Comparison of ENCODE assay signal across 8 cellular contexts in genomic region chr5:7927466-7928375, GRCh38. TPM values are rescaled to one million over a fixed set of nuclear protein-coding genes. Genes with fewer than 3 reads are reported as not detected.
DNase-seq lines count a peak whose midpoint lies in the region; ATAC-seq lines count a peak whose summit lies in the region.

No MANE protein-coding gene starts in this region.

- intact Hi-C loops in activated T-helper 1 cell treated with anti-CD3 and anti-CD28 coated beads, Interleukin-12 subunit alpha, Interleukin-12 subunit beta, Interleukin-2, Interleukin-4 antibody, amounts not matched to agents 30 ng/mL and 10 ng/mL and 1 ng/mL, durations not matched to agents 14 hours and 24 hours and 36 hours (cut with micrococcal nuclease) = no loop called here
- intact Hi-C loops in posterior cingulate gyrus (cut with DNase I) = loop anchor here (10.0 kb wide), 1 partner anchor 1277 kb away; no protein-coding TSS in a partner anchor

- no peaks in the 10 kb centered on the region for H3K27me3 Mint-ChIP-seq in activated T-helper 1 cell treated with anti-CD3 and anti-CD28 coated beads, Interleukin-12 subunit alpha, Interleukin-12 subunit beta, Interleukin-2, Interleukin-4 antibody, amounts not matched to agents 30 ng/mL and 10 ng/mL and 1 ng/mL, durations not matched to agents 14 hours and 24 hours and 36 hours (ENCODE audit: insufficient read depth)

- no peak overlapping the region for H3K27ac Mint-ChIP-seq in activated T-helper 1 cell treated with anti-CD3 and anti-CD28 coated beads, Interleukin-12 subunit alpha, Interleukin-12 subunit beta, Interleukin-2, Interleukin-4 antibody, amounts not matched to agents 30 ng/mL and 10 ng/mL and 1 ng/mL, durations not matched to agents 14 hours and 24 hours and 36 hours

- H3K4me1 Mint-ChIP-seq in activated T-helper 1 cell treated with anti-CD3 and anti-CD28 coated beads, Interleukin-12 subunit alpha, Interleukin-12 subunit beta, Interleukin-2, Interleukin-4 antibody, amounts not matched to agents 30 ng/mL and 10 ng/mL and 1 ng/mL, durations not matched to agents 14 hours and 24 hours and 36 hours (ENCODE audit: low read depth) = no peaks in the 10 kb centered on the region

- no peak overlapping the region for H3K4me3 Mint-ChIP-seq in activated T-helper 1 cell treated with anti-CD3 and anti-CD28 coated beads, Interleukin-12 subunit alpha, Interleukin-12 subunit beta, Interleukin-2, Interleukin-4 antibody, amounts not matched to agents 30 ng/mL and 10 ng/mL and 1 ng/mL, durations not matched to agents 14 hours and 24 hours and 36 hours

- no peaks in the 10 kb centered on the region for H3K9me3 Mint-ChIP-seq in activated T-helper 1 cell treated with anti-CD3 and anti-CD28 coated beads, Interleukin-12 subunit alpha, Interleukin-12 subunit beta, Interleukin-2, Interleukin-4 antibody, amounts not matched to agents 30 ng/mL and 10 ng/mL and 1 ng/mL, durations not matched to agents 14 hours and 24 hours and 36 hours

- ATAC-seq in GM21423 (IDR thresholded peaks at IDR 0.05; ENCODE audit: unreplicated experiment) = peak; percentile 80

- H3K36me3 Mint-ChIP-seq in activated T-helper 1 cell treated with anti-CD3 and anti-CD28 coated beads, Interleukin-12 subunit alpha, Interleukin-12 subunit beta, Interleukin-2, Interleukin-4 antibody, amounts not matched to agents 30 ng/mL and 10 ng/mL and 1 ng/mL, durations not matched to agents 14 hours and 24 hours and 36 hours (ENCODE audit: low read depth) = no peaks in the 10 kb centered on the region

- DNase-seq in DMS79 treated with DMSO at 0.1 percent for 48 hours (lab: John Stamatoyannopoulos, UW) (peak; percentile 93), HT-29 (ENCODE audit: low spot score) (peak; percentile 82), NCI-H774 (lab: John Stamatoyannopoulos, UW) (peak; percentile 73), globus pallidus (ENCODE audit: low spot score) (peak; percentile 60), posterior cingulate gyrus (peak in 8 of 10 donors; percentile 31 to 85 (median 58)), activated gamma-delta T cell treated with Interleukin-2 at 50 U/mL for 16 hours (no peak)
- DNase-seq in activated T-helper 1 cell treated with anti-CD3 and anti-CD28 coated beads, Interleukin-12 subunit alpha, Interleukin-12 subunit beta, Interleukin-2, Interleukin-4 antibody, amounts not matched to agents 30 ng/mL and 10 ng/mL and 1 ng/mL, durations not matched to agents 14 hours and 24 hours and 36 hours (ENCODE audit: low spot score) = peak; percentile 6

RNA-seq across cellular contexts. Expression of gene MTRR, which starts 58.8 kb away (rescaled TPM):
- total RNA-seq in HT-29 (2014; rRNA removed; shearing (Covaris generic)) = 36.1 and 42.1 TPM in 2 replicates
- 83.0 and 90.4 TPM in 2 replicates for total RNA-seq in activated T-helper 1 cell treated with anti-CD3 and anti-CD28 coated beads, Interleukin-12 subunit alpha, Interleukin-12 subunit beta, Interleukin-2, Interleukin-4 antibody, amounts not matched to agents 30 ng/mL and 10 ng/mL and 1 ng/mL, durations not matched to agents 14 hours and 24 hours and 36 hours

RNA-seq across cellular contexts. Expression of gene FASTKD3, which starts 58.9 kb away (rescaled TPM):
- 6.3 and 8.3 TPM in 2 replicates for total RNA-seq in HT-29 (2014; rRNA removed; shearing (Covaris generic))
- total RNA-seq in activated T-helper 1 cell treated with anti-CD3 and anti-CD28 coated beads, Interleukin-12 subunit alpha, Interleukin-12 subunit beta, Interleukin-2, Interleukin-4 antibody, amounts not matched to agents 30 ng/mL and 10 ng/mL and 1 ng/mL, durations not matched to agents 14 hours and 24 hours and 36 hours = 13.5 and 18.6 TPM in 2 replicates
